Comparison of ENCODE assay signal across 1 cellular context in genomic region chr22:44063462-44064371, GRCh38.
TF ChIP-seq lines count a peak whose summit lies in the region.

No MANE protein-coding gene starts in this region.

TF ChIP-seq in HepG2, 621 proteins besides CTCF, POLR2A, EP300 and RAD21:
- no peak for TF ChIP-seq MAFG (CRISPR knock-in tag; IDR thresholded peaks at IDR 0.05)
- TF ChIP-seq NFE2L2 (IDR thresholded peaks at IDR 0.05; ENCODE audit: low read length): no peak
- no peak for TF ChIP-seq U2AF1 (optimal IDR thresholded peaks at IDR 0.05; ENCODE audit: low read depth, low read length)
- no peak for TF ChIP-seq BATF2 (CRISPR knock-in tag; IDR thresholded peaks at IDR 0.05)
- no peak for TF ChIP-seq ZNF382 (CRISPR knock-in tag; IDR thresholded peaks at IDR 0.05; ENCODE audit: borderline replicate concordance)
- TF ChIP-seq RXRB (CRISPR knock-in tag; IDR thresholded peaks at IDR 0.05; ENCODE audit: borderline replicate concordance): no peak
- TF ChIP-seq ZNF850 (CRISPR knock-in tag; conservative IDR thresholded peaks at IDR 0.05): no peak
- TF ChIP-seq ATF4 (CRISPR knock-in tag; IDR thresholded peaks at IDR 0.05): no peak
- no peak for TF ChIP-seq HES4 (CRISPR knock-in tag; IDR thresholded peaks at IDR 0.05; ENCODE audit: borderline replicate concordance)
- no peak for TF ChIP-seq ZNF678 (CRISPR knock-in tag; IDR thresholded peaks at IDR 0.05)
